8 cellular contexts compared by ENCODE assay signal in the genomic region with DNA sequence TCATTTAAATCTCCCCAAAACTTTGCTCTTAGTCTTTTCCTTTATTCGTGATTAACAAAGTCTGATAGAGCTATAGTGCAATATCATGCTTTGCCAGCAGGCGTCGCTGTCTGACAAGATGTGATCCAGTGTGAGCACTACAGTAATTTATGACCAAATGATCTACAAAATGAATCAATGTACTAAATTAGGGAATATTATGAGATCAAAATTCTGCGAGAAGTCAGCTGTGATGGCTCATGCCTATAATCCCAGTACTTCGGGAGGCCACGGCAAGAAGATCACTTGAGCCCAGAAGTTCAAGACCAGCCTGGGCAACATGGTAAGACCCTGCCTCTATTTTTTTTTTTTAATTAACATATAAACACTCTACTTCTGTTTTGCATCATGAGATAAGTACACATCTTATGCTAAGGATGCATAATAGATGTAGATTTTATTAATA. TPM values are rescaled to one million over a fixed set of nuclear protein-coding genes. Genes with fewer than 3 reads are reported as not detected.
DNase-seq lines count a peak whose midpoint lies in the region; ATAC-seq and TF ChIP-seq lines count a peak whose summit lies in the region.

No MANE protein-coding gene starts in this region.

- H3K27me3 ChIP-seq in DND-41 (ENCODE audit: insufficient read depth, low read length, poor library complexity) (no peaks in the 10 kb centered on the region), Loucy (ENCODE audit: insufficient read depth, low read length, poor library complexity, severe bottlenecking) (no peaks in the 10 kb centered on the region)

- H3K36me3 ChIP-seq in DND-41 (ENCODE audit: insufficient read depth, low read length) (no peaks in the 10 kb centered on the region), Loucy (ENCODE audit: insufficient read depth, low read length) (no peaks in the 10 kb centered on the region), mucosa of descending colon (ENCODE audit: low read depth) (no peaks in the 10 kb centered on the region)

- H3K4me1 ChIP-seq in DND-41 (ENCODE audit: insufficient read depth, low read length), result peaks cover 28% of the 10 kb centered on the region
- H3K4me1 ChIP-seq in Loucy (ENCODE audit: insufficient read depth, low read length, poor library complexity, severe bottlenecking), result peaks cover 9% of the 10 kb centered on the region
- peaks cover 8% of the 10 kb centered on the region for H3K4me1 ChIP-seq in mucosa of descending colon (ENCODE audit: low read depth)

- no peaks in the 10 kb centered on the region for H3K9me2 ChIP-seq in Loucy (replicated peaks; ENCODE audit: low read depth, low read length)

- ATAC-seq in DND-41 (ENCODE audit: insufficient read depth, low read depth) (no peak), mucosa of descending colon (no peak), GM18907 (IDR thresholded peaks at IDR 0.05; ENCODE audit: unreplicated experiment) (no peak)

- DNase-seq in DND-41 (peak; percentile 85), choroid plexus epithelial cell (ENCODE audit: low read depth) (peak; percentile 80), mucosa of descending colon (peak; percentile 61 to 92 (median 79)), D341Med (ENCODE audit: low spot score) (no peak)
- peak; percentile 91 for DNase-seq in activated CD4-positive, CD25-positive, alpha-beta regulatory T cell treated with anti-CD3 and anti-CD28 coated beads, Interleukin-2, amount 50 U/mL, for 72 hours
- DNase-seq in stimulated activated naive CD4-positive, alpha-beta T cell (lab: John Stamatoyannopoulos, UW), result peak; percentile 44 to 87 (median 77)

- H3K27ac ChIP-seq in DND-41 (ENCODE audit: low read length), result no peak overlapping the region

- H4K20me1 ChIP-seq in DND-41 (ENCODE audit: insufficient read depth, low read length) (peaks cover 7% of the 10 kb centered on the region), Loucy (ENCODE audit: insufficient read depth, low read length, poor library complexity, severe bottlenecking) (peaks cover 9% of the 10 kb centered on the region)

- H3K4me2 ChIP-seq in DND-41 (ENCODE audit: insufficient read depth, low read length), result no peak overlapping the region
- no peak overlapping the region for H3K4me2 ChIP-seq in Loucy (ENCODE audit: low read depth, low read length, poor library complexity, severe bottlenecking)

- H3F3A ChIP-seq in Loucy (ENCODE audit: low read depth), result peaks cover 11% of the 10 kb centered on the region

- H3K4me3 ChIP-seq in DND-41 (ENCODE audit: low read depth in 1 of 2, low read length in 2 of 2) (no peak overlapping the region), Loucy (ENCODE audit: low read length, poor library complexity, severe bottlenecking) (no peak overlapping the region), choroid plexus epithelial cell (ENCODE audit: low read depth, low read length) (no peak overlapping the region), mucosa of descending colon (no peak overlapping the region)

- H3K9me3 ChIP-seq in DND-41 (ENCODE audit: insufficient read depth, low read length, severe bottlenecking), result no peaks in the 10 kb centered on the region
- no peaks in the 10 kb centered on the region for H3K9me3 ChIP-seq in Loucy (ENCODE audit: insufficient read depth, low read depth, low read length)
- peaks cover 14% of the 10 kb centered on the region for H3K9me3 ChIP-seq in mucosa of descending colon

- no peak overlapping the region for H2AFZ ChIP-seq in DND-41 (ENCODE audit: low read depth, low read length)
- no peak overlapping the region for H2AFZ ChIP-seq in Loucy (ENCODE audit: low read length)

- H3K79me2 ChIP-seq in DND-41 (ENCODE audit: insufficient read depth, low read length), result peaks cover 11% of the 10 kb centered on the region
- H3K79me2 ChIP-seq in Loucy (ENCODE audit: insufficient read depth, low read length), result peaks cover 9% of the 10 kb centered on the region

- intact Hi-C loops in mucosa of descending colon (cut with DNase I, micrococcal nuclease), result loop anchor here (10.0 kb wide), 2 partner anchors 166 to 196 kb away; no protein-coding TSS in a partner anchor

- no peak overlapping the region for H3K9ac ChIP-seq in DND-41 (ENCODE audit: low read depth, low read length)
- no peak overlapping the region for H3K9ac ChIP-seq in Loucy (ENCODE audit: low read depth, low read length, poor library complexity, severe bottlenecking)

- TF ChIP-seq CTCF in DND-41 (IDR thresholded peaks at IDR 0.05; ENCODE audit: borderline replicate concordance, extremely low read depth, low read length, poor library complexity, severe bottlenecking) (peak; percentile 97), Loucy (conservative IDR thresholded peaks at IDR 0.05; ENCODE audit: low read length) (peak; percentile 99), choroid plexus epithelial cell (conservative IDR thresholded peaks at IDR 0.05; ENCODE audit: low read depth, low read length) (peak; percentile 95), mucosa of descending colon (IDR thresholded peaks at IDR 0.05) (peak; percentile 70)

RNA-seq across cellular contexts. Expression of a gene that starts 3.6 kb away (rescaled TPM):
- total RNA-seq in mucosa of descending colon, result 10 to 100 TPM; 22.1 to 35.5 (median 26.1) TPM

RNA-seq across cellular contexts. Expression of a gene that starts 54.5 kb away (rescaled TPM):
- 10 to 100 TPM; 27.6 to 35.3 (median 31.9) TPM for total RNA-seq in mucosa of descending colon
